In the genomic region with DNA sequence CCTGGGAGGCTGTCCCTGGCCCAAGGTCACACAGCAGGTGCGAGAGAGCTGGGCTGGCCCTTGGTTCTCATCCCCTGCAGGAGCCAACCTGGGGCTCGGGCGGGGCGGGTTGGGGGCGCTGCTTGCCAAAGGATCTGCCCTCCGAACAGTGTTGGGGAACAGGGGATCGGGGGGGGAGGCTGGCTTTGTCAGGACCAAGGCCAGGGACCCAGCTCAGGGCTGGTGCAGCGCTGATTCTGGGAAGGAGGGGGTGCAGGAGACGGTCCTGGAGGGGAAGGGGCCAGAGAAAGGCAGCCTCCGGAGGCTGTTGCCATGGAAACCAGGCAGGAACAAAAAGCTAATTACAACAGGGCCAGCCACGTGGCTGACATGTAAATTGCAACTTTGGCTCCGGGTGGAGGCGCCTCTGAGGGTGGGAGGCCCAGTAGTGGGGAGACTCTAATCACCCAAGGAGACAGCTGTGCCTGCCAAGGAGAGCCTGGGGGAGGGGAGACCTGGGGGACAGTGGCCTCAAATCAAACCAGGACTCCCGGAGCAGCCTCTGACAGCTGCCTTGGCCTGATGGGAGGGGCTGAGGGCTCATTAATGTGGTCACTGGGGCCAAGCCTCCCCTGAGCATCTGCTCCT, we compare ENCODE assay signal across 8 cellular contexts. TPM values are rescaled to one million over a fixed set of nuclear protein-coding genes. Genes with fewer than 3 reads are reported as not detected.
DNase-seq lines count a peak whose midpoint lies in the region; ATAC-seq, FAIRE-seq and TF ChIP-seq lines count a peak whose summit lies in the region.

No MANE protein-coding gene starts in this region.

- peaks cover 5% of the 10 kb centered on the region for H3K27me3 ChIP-seq in keratinocyte (ENCODE audit: control insufficient read depth, extremely low read depth, insufficient read depth, low read length)

- peak; percentile 37 for DNase-seq in stimulated activated CD4-positive, alpha-beta T cell treated with anti-CD3 and anti-CD28 coated beads, Interleukin-15, amount 100 ng/mL, for 24 hours
- no peak for DNase-seq in stimulated activated CD4-positive, alpha-beta T cell treated with anti-CD3 and anti-CD28 coated beads, Interleukin-4, amount 100 ng/mL, for 1 hour
- DNase-seq in NCI-H524 (lab: John Stamatoyannopoulos, UW) (peak; percentile 95), amygdala (lab: John Stamatoyannopoulos, UW) (peak in 31 of 56 donors; percentile 16 to 71 (median 37)), keratinocyte (ENCODE audit: low read depth, low spot score) (no peak), T-helper 9 cell (no peak), hippocampal formation (lab: John Stamatoyannopoulos, UW) (no peak)

- peaks cover 5% of the 10 kb centered on the region for H4K20me1 ChIP-seq in keratinocyte (ENCODE audit: control insufficient read depth, extremely low read depth, insufficient read depth, low read length)

- no peak for ATAC-seq in HG03196 (IDR thresholded peaks at IDR 0.05; ENCODE audit: unreplicated experiment)

- no peaks in the 10 kb centered on the region for H3K79me2 ChIP-seq in keratinocyte (ENCODE audit: control insufficient read depth, insufficient read depth, low read length)

- H3K9me1 ChIP-seq in keratinocyte (ENCODE audit: control insufficient read depth, extremely low read depth, insufficient read depth, low read length) = no peaks in the 10 kb centered on the region

- peak overlapping the region in 2 of 3 experiments; percentile 44 to 77 for H3K4me3 ChIP-seq in keratinocyte (ENCODE audit: control insufficient read depth in 2 of 3, extremely low read depth in 1 of 3, insufficient read depth in 2 of 3, low read depth in 1 of 3, low read length in 3 of 3)

- TF ChIP-seq CTCF in keratinocyte (optimal IDR thresholded peaks at IDR 0.05 in 1 of 3, IDR thresholded peaks at IDR 0.05 in 1 of 3, conservative IDR thresholded peaks at IDR 0.05 in 1 of 3; ENCODE audit: extremely low read depth in 1 of 3, insufficient read depth in 2 of 3, low read length in 3 of 3) = no peak

- no peak overlapping the region for H3K27ac ChIP-seq in keratinocyte (ENCODE audit: control insufficient read depth, insufficient read depth, low read length)

- H3K4me1 ChIP-seq in keratinocyte (ENCODE audit: control insufficient read depth, extremely low read depth, insufficient read depth, low read length) = peaks cover 19% of the 10 kb centered on the region

- dilution Hi-C loops in keratinocyte (cut with MboI; ENCODE audit: extremely low pct_ligation_motif_present, low sequenced_read_pairs) = no loop called here

- peak overlapping the region; percentile 54 for H3K4me2 ChIP-seq in keratinocyte (ENCODE audit: control insufficient read depth, extremely low read depth, insufficient read depth, low read depth, low read length)

- H2AFZ ChIP-seq in keratinocyte (ENCODE audit: control insufficient read depth, low read length) = no peak overlapping the region

- H3K36me3 ChIP-seq in keratinocyte (ENCODE audit: control insufficient read depth in 2 of 2, extremely low read depth in 1 of 2, insufficient read depth in 2 of 2, low read length in 2 of 2) = no peaks in the 10 kb centered on the region

- H3K9ac ChIP-seq in keratinocyte (ENCODE audit: control insufficient read depth, extremely low read depth, insufficient read depth, low read length) = no peak overlapping the region

- no peaks in the 10 kb centered on the region for H3K9me3 ChIP-seq in keratinocyte (ENCODE audit: control insufficient read depth, low read depth, low read length)

- no peak for FAIRE-seq in keratinocyte (lab: Jason Lieb, UNC)

RNA-seq across cellular contexts. Expression of a gene that starts 1.3 kb away (rescaled TPM):
- 29.2 to 54.2 TPM (median 34.0 TPM) in 3 replicates for polyA plus RNA-seq in keratinocyte
- 12.0 TPM for polyA plus RNA-seq in keratinocyte (2011; ENCODE audit: low read depth)
- polyA plus RNA-seq in keratinocyte (2011; cell fraction: cytosol; rRNA removed) = 43.9 and 88.8 TPM in 2 replicates
- polyA plus RNA-seq in keratinocyte (2011; cell fraction: nucleus; rRNA removed) = 53.8 and 69.2 TPM in 2 replicates
- 28.0 and 84.9 TPM in 2 replicates for polyA plus RNA-seq in keratinocyte (2012; ENCODE audit: low replicate concordance)
- 41.8 to 174 TPM (median 49.2 TPM) in 3 replicates for polyA minus RNA-seq in keratinocyte
- polyA minus RNA-seq in keratinocyte (2011; cell fraction: cytosol; rRNA and poly(A)+ RNA removed) = 125 TPM
- polyA minus RNA-seq in keratinocyte (2011; cell fraction: nucleus; rRNA and poly(A)+ RNA removed) = 61.3 and 72.0 TPM in 2 replicates

RNA-seq across cellular contexts. Expression of a gene that starts 5.7 kb away (rescaled TPM):
- 1.1 to 1.9 TPM (median 1.1 TPM) in 3 replicates for polyA plus RNA-seq in keratinocyte
- polyA plus RNA-seq in keratinocyte (2011; ENCODE audit: low read depth) = 0.99 TPM
- polyA plus RNA-seq in keratinocyte (2011; cell fraction: cytosol; rRNA removed) = 0.23 and 0.61 TPM in 2 replicates
- 8.9 TPM in 2 replicates for polyA plus RNA-seq in keratinocyte (2011; cell fraction: nucleus; rRNA removed)
- polyA plus RNA-seq in keratinocyte (2012; ENCODE audit: low replicate concordance) = 0.88 and 1.8 TPM in 2 replicates
- 1.2 to 3.1 TPM (median 2.1 TPM) in 3 replicates for polyA minus RNA-seq in keratinocyte
- polyA minus RNA-seq in keratinocyte (2011; cell fraction: cytosol; rRNA and poly(A)+ RNA removed) = 2.1 TPM
- polyA minus RNA-seq in keratinocyte (2011; cell fraction: nucleus; rRNA and poly(A)+ RNA removed) = 3.3 and 4.3 TPM in 2 replicates

RNA-seq across cellular contexts. Expression of a gene that starts 24.1 kb away (rescaled TPM):
- polyA plus RNA-seq in keratinocyte = 74.2 to 115 TPM (median 86.4 TPM) in 3 replicates
- polyA plus RNA-seq in keratinocyte (2011; ENCODE audit: low read depth) = 57.3 TPM
- 58.4 and 103 TPM in 2 replicates for polyA plus RNA-seq in keratinocyte (2011; cell fraction: cytosol; rRNA removed)
- 162 and 165 TPM in 2 replicates for polyA plus RNA-seq in keratinocyte (2011; cell fraction: nucleus; rRNA removed)
- polyA plus RNA-seq in keratinocyte (2012; ENCODE audit: low replicate concordance) = 47.8 and 84.1 TPM in 2 replicates
- 90.7 to 97.3 TPM (median 90.8 TPM) in 3 replicates for polyA minus RNA-seq in keratinocyte
- polyA minus RNA-seq in keratinocyte (2011; cell fraction: cytosol; rRNA and poly(A)+ RNA removed) = 69.4 TPM
- 46.8 and 54.3 TPM in 2 replicates for polyA minus RNA-seq in keratinocyte (2011; cell fraction: nucleus; rRNA and poly(A)+ RNA removed)

RNA-seq across cellular contexts. Expression of a gene that starts 51.0 kb away (rescaled TPM):
- 92.4 to 103 TPM (median 97.5 TPM) in 3 replicates for polyA plus RNA-seq in keratinocyte
- 222 TPM for polyA plus RNA-seq in keratinocyte (2011; ENCODE audit: low read depth)
- polyA plus RNA-seq in keratinocyte (2011; cell fraction: cytosol; rRNA removed) = 51.5 and 85.9 TPM in 2 replicates
- 218 and 219 TPM in 2 replicates for polyA plus RNA-seq in keratinocyte (2011; cell fraction: nucleus; rRNA removed)
- 109 and 116 TPM in 2 replicates for polyA plus RNA-seq in keratinocyte (2012; ENCODE audit: low replicate concordance)
- 71.8 to 112 TPM (median 90.6 TPM) in 3 replicates for polyA minus RNA-seq in keratinocyte
- polyA minus RNA-seq in keratinocyte (2011; cell fraction: cytosol; rRNA and poly(A)+ RNA removed) = 68.1 TPM
- polyA minus RNA-seq in keratinocyte (2011; cell fraction: nucleus; rRNA and poly(A)+ RNA removed) = 51.9 and 53.5 TPM in 2 replicates

Comparison
In these comparisons a context has a peak if more than half of its experiments do, and no peak if none do; other contexts are left out.
1. DNase-seq: peak in stimulated activated CD4-positive, alpha-beta T cell treated with anti-CD3 and anti-CD28 coated beads, Interleukin-15, amount 100 ng/mL, for 24 hours (single experiment), NCI-H524 (2 of 2) and amygdala (31 of 56); none in stimulated activated CD4-positive, alpha-beta T cell treated with anti-CD3 and anti-CD28 coated beads, Interleukin-4, amount 100 ng/mL, for 1 hour (single experiment), keratinocyte (single experiment), T-helper 9 cell (single experiment) and hippocampal formation (0 of 2).